In the genomic region with DNA sequence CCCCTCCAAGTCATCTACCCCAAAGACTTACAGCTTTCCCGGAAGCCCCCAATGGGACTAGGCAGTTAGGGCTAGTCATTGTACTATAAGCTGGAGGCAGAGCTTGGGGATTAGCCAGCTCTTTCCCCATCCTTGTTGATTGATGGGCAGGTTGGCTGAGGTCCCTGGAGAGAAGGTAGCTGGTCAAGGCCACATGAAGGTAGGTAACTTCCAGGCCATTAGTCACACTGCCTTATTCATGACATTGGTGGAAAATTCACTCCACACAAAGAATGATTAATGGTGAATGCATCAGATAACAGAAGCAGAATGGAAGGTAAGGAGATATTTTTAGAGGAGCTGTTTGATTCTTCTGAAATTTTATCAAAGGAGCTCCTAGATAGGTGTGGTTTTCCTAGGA, we compare ENCODE assay signal across 20 cellular contexts. TPM values are rescaled to one million over a fixed set of nuclear protein-coding genes. Genes with fewer than 3 reads are reported as not detected.
DNase-seq lines count a peak whose midpoint lies in the region; ATAC-seq lines count a peak whose summit lies in the region.
"Had no signal": no experiment of that assay in that cellular context is flagged by ENCODE, and none has a peak within 500 bp of the region (broad histone marks: within the 10 kb centered on the region; RNA-seq: fewer than 3 reads in every experiment).

No MANE protein-coding gene starts in this region.

- POLR2A ChIA-PET in activated naive CD8-positive, alpha-beta T cell treated with anti-CD3 and anti-CD28 coated beads, Interleukin-2, amount 10 ng/mL, durations not matched to agents 7 days and 5 days (lab: Charles Lee) = interaction anchor here (0.5 to 1.9 kb wide), 3 partner anchors 11 to 48 kb away, joined by 3 to 8 read pairs (median 5); partner anchors contain the start of gene TGFBR1

- no peak for DNase-seq in stimulated activated naive CD8-positive, alpha-beta T cell treated with anti-CD3 and anti-CD28 coated beads, Interleukin-15, Interleukin-2, amounts not matched to agents 100 U/mL and 50 U/mL, for 24 hours
- DNase-seq in activated naive CD8-positive, alpha-beta T cell treated with anti-CD3 and anti-CD28 coated beads, Interleukin-2, amount 10 ng/mL, durations not matched to agents 7 days and 5 days = no peak
- DNase-seq in immature natural killer cell (no peak), mucosa of gallbladder (ENCODE audit: low spot score) (no peak), anterior cingulate cortex (lab: John Stamatoyannopoulos, UW) (no peak)
- DNase-seq in stimulated activated CD4-positive, alpha-beta T cell treated with anti-CD3 and anti-CD28 coated beads, Interleukin-15, amount 100 ng/mL, for 24 hours = no peak
- no peak for DNase-seq in activated naive CD4-positive, alpha-beta T cell treated with anti-CD3 and anti-CD28 coated beads for 36 hours
- DNase-seq: activated CD8-positive, alpha-beta memory T cell treated with anti-CD3 and anti-CD28 coated beads for 24 hours; amygdala; GOT3; NCI-H774; Peyer's patch; psoas muscle; stimulated activated CD4-positive, alpha-beta T cell treated with anti-CD3 and anti-CD28 coated beads, Interleukin-12 subunit alpha, Interleukin-12 subunit beta, amount 100 ng/mL, for 4 hours; stimulated activated naive CD4-positive, alpha-beta T cell; T-cell; upper lobe of right lung had no signal

- intact Hi-C loops in activated naive CD4-positive, alpha-beta T cell treated with anti-CD3 and anti-CD28 coated beads for 36 hours (cut with micrococcal nuclease) = no loop called here

- peaks cover 74% of the 10 kb centered on the region for H3K4me1 Mint-ChIP-seq in stimulated activated naive CD8-positive, alpha-beta T cell treated with anti-CD3 and anti-CD28 coated beads, Interleukin-15, Interleukin-2, amounts not matched to agents 100 ng/mL and 50 ng/mL, for 24 hours (ENCODE audit: low read depth)
- peaks cover 58% of the 10 kb centered on the region for H3K4me1 Mint-ChIP-seq in activated naive CD8-positive, alpha-beta T cell treated with anti-CD3 and anti-CD28 coated beads, Interleukin-2, amount 10 ng/mL, durations not matched to agents 7 days and 5 days
- H3K4me1 Mint-ChIP-seq in immature natural killer cell = peaks cover 97 to 98% of the 10 kb centered on the region in 2 donors
- peaks cover 61% of the 10 kb centered on the region for H3K4me1 Mint-ChIP-seq in activated naive CD4-positive, alpha-beta T cell treated with anti-CD3 and anti-CD28 coated beads for 36 hours (ENCODE audit: low read depth)
- H3K4me1 Mint-ChIP-seq: WTC11 had no signal

- H3K9me3 Mint-ChIP-seq in stimulated activated naive CD8-positive, alpha-beta T cell treated with anti-CD3 and anti-CD28 coated beads, Interleukin-15, Interleukin-2, amounts not matched to agents 100 ng/mL and 50 ng/mL, for 24 hours = no peaks in the 10 kb centered on the region
- H3K9me3 Mint-ChIP-seq in activated naive CD8-positive, alpha-beta T cell treated with anti-CD3 and anti-CD28 coated beads, Interleukin-2, amount 10 ng/mL, durations not matched to agents 7 days and 5 days = peaks cover 2% of the 10 kb centered on the region
- no peaks in the 10 kb centered on the region for H3K9me3 Mint-ChIP-seq in immature natural killer cell
- H3K9me3 Mint-ChIP-seq in activated naive CD4-positive, alpha-beta T cell treated with anti-CD3 and anti-CD28 coated beads for 36 hours = no peaks in the 10 kb centered on the region
- H3K9me3 Mint-ChIP-seq: T-cell had no signal

- no peaks in the 10 kb centered on the region for H3K36me3 Mint-ChIP-seq in stimulated activated naive CD8-positive, alpha-beta T cell treated with anti-CD3 and anti-CD28 coated beads, Interleukin-15, Interleukin-2, amounts not matched to agents 100 ng/mL and 50 ng/mL, for 24 hours (ENCODE audit: low read depth)
- peaks cover 22% of the 10 kb centered on the region for H3K36me3 Mint-ChIP-seq in activated naive CD8-positive, alpha-beta T cell treated with anti-CD3 and anti-CD28 coated beads, Interleukin-2, amount 10 ng/mL, durations not matched to agents 7 days and 5 days
- H3K36me3 Mint-ChIP-seq in immature natural killer cell = peaks cover 0 to 9% (median 5%) of the 10 kb centered on the region in 3 donors
- H3K36me3 Mint-ChIP-seq in activated naive CD4-positive, alpha-beta T cell treated with anti-CD3 and anti-CD28 coated beads for 36 hours (ENCODE audit: low read depth) = no peaks in the 10 kb centered on the region
- H3K36me3 Mint-ChIP-seq: T-cell, WTC11 had no signal

- CTCF ChIA-PET in activated naive CD4-positive, alpha-beta T cell treated with anti-CD3 and anti-CD28 coated beads for 36 hours (lab: Charles Lee) = interaction anchor here (0.8 to 2.0 kb wide), 4 partner anchors 12 to 84 kb away, joined by 3 to 8 read pairs (median 4); no protein-coding TSS in a partner anchor

- no peak overlapping the region for H3K4me3 Mint-ChIP-seq in stimulated activated naive CD8-positive, alpha-beta T cell treated with anti-CD3 and anti-CD28 coated beads, Interleukin-15, Interleukin-2, amounts not matched to agents 100 ng/mL and 50 ng/mL, for 24 hours
- no peak overlapping the region for H3K4me3 Mint-ChIP-seq in activated naive CD8-positive, alpha-beta T cell treated with anti-CD3 and anti-CD28 coated beads, Interleukin-2, amount 10 ng/mL, durations not matched to agents 7 days and 5 days
- peak overlapping the region in 4 of 5 donors; percentile 29 to 89 (median 62) for H3K4me3 Mint-ChIP-seq in immature natural killer cell
- H3K4me3 Mint-ChIP-seq in activated naive CD4-positive, alpha-beta T cell treated with anti-CD3 and anti-CD28 coated beads for 36 hours = no peak overlapping the region
- H3K4me3 Mint-ChIP-seq: activated T-helper 1 cell treated with anti-CD3 and anti-CD28 coated beads, Interleukin-12 subunit alpha, Interleukin-12 subunit beta, Interleukin-2, Interleukin-4 antibody, amounts not matched to agents 30 ng/mL and 10 ng/mL and 1 ng/mL, durations not matched to agents 14 hours and 24 hours and 36 hours; WTC11 had no signal

- ATAC-seq in stimulated activated naive CD8-positive, alpha-beta T cell treated with anti-CD3 and anti-CD28 coated beads, Interleukin-15, Interleukin-2, amounts not matched to agents 100 U/mL and 50 U/mL, for 24 hours = no peak
- ATAC-seq in activated naive CD8-positive, alpha-beta T cell treated with anti-CD3 and anti-CD28 coated beads, Interleukin-2, amount 10 ng/mL, durations not matched to agents 7 days and 5 days (ENCODE audit: low read depth) = no peak
- ATAC-seq: psoas muscle, T-cell, upper lobe of right lung, WTC11 had no signal

- H3K27me3 Mint-ChIP-seq in stimulated activated naive CD8-positive, alpha-beta T cell treated with anti-CD3 and anti-CD28 coated beads, Interleukin-15, Interleukin-2, amounts not matched to agents 100 ng/mL and 50 ng/mL, for 24 hours = no peaks in the 10 kb centered on the region
- H3K27me3 Mint-ChIP-seq in activated naive CD8-positive, alpha-beta T cell treated with anti-CD3 and anti-CD28 coated beads, Interleukin-2, amount 10 ng/mL, durations not matched to agents 7 days and 5 days = no peaks in the 10 kb centered on the region
- H3K27me3 Mint-ChIP-seq in immature natural killer cell (ENCODE audit: low read depth in 3 of 3) = peaks cover 13 to 19% (median 13%) of the 10 kb centered on the region in 3 donors
- H3K27me3 Mint-ChIP-seq in activated naive CD4-positive, alpha-beta T cell treated with anti-CD3 and anti-CD28 coated beads for 36 hours (ENCODE audit: low read depth) = peaks cover 2% of the 10 kb centered on the region
- H3K27me3 Mint-ChIP-seq: T-cell had no signal

- H3K27ac Mint-ChIP-seq in stimulated activated naive CD8-positive, alpha-beta T cell treated with anti-CD3 and anti-CD28 coated beads, Interleukin-15, Interleukin-2, amounts not matched to agents 100 ng/mL and 50 ng/mL, for 24 hours = peak overlapping the region; percentile 17
- peak overlapping the region; percentile 7 for H3K27ac Mint-ChIP-seq in activated naive CD8-positive, alpha-beta T cell treated with anti-CD3 and anti-CD28 coated beads, Interleukin-2, amount 10 ng/mL, durations not matched to agents 7 days and 5 days
- peak overlapping the region in 5 of 6 donors; percentile 17 to 93 (median 43) for H3K27ac Mint-ChIP-seq in immature natural killer cell
- no peak overlapping the region for H3K27ac Mint-ChIP-seq in activated naive CD4-positive, alpha-beta T cell treated with anti-CD3 and anti-CD28 coated beads for 36 hours
- H3K27ac Mint-ChIP-seq: activated T-helper 1 cell treated with anti-CD3 and anti-CD28 coated beads, Interleukin-12 subunit alpha, Interleukin-12 subunit beta, Interleukin-2, Interleukin-4 antibody, amounts not matched to agents 30 ng/mL and 10 ng/mL and 1 ng/mL, durations not matched to agents 14 hours and 24 hours and 36 hours; WTC11 had no signal

RNA-seq across cellular contexts. Expression of gene TGFBR1, which starts 49.5 kb away (rescaled TPM):
- 10 to 100 TPM; 82.7 to 83.5 TPM for total RNA-seq in activated naive CD8-positive, alpha-beta T cell treated with anti-CD3 and anti-CD28 coated beads, Interleukin-2, amount 10 ng/mL, durations not matched to agents 7 days and 5 days
- polyA plus RNA-seq in immature natural killer cell = 10 to 100 TPM; 34.2 to 71.0 (median 67.8) TPM
- 69.2 TPM for total RNA-seq in mucosa of gallbladder
- total RNA-seq in activated naive CD4-positive, alpha-beta T cell treated with anti-CD3 and anti-CD28 coated beads for 36 hours = 10 to 100 TPM; 13.7 to 16.9 TPM

Comparison
In these comparisons a context has a peak if more than half of its experiments do, and no peak if none do; other contexts are left out.
1. H3K4me3 Mint-ChIP-seq: peak in immature natural killer cell (4 of 5); none in stimulated activated naive CD8-positive, alpha-beta T cell treated with anti-CD3 and anti-CD28 coated beads, Interleukin-15, Interleukin-2, amounts not matched to agents 100 ng/mL and 50 ng/mL, for 24 hours (single experiment), activated naive CD8-positive, alpha-beta T cell treated with anti-CD3 and anti-CD28 coated beads, Interleukin-2, amount 10 ng/mL, durations not matched to agents 7 days and 5 days (single experiment) and activated naive CD4-positive, alpha-beta T cell treated with anti-CD3 and anti-CD28 coated beads for 36 hours (single experiment).